ENCODE assay signal across 9 cellular contexts in the genomic region with DNA sequence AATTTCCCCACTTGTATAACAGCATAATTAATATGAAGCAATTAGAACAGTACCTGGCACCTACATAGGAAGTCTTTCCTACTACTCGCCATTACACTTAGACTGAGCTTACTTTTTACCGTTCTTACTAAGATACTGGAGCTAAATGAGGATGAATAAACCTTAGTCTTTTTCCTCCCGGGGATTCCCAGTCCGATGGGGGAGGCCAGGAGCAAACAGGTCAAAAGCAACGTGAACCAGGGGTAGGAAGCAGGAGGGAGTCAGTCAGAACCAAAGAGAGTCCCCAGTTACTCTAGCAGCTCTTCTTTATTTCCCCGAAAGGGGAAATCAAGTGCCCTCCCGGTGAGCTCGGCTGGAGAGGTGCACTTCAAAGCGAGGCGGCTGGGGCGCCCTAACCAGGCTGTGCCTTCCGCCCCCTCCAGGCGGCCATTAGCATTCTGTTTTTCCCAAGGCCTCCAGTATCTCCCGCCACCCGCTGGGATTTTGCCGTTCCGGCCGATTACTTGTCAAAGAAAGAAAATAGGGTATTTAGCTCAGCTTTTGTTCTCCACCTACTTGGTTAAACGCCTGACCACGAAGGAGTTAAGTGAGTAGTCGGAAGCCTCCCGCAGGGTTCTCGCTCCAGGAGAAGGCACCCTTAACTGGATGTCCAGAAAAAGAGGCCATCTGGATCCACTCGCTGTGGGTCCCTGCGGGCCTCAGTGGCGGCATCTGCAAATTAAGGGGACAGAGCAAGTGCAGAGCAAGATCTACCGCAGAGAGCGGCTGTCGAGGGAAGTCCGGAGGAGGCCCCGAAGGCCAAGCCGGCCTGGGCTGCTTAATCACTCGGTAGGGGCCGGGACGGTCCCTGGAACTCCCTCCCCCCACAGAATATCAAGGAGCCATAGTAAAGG. TPM values are rescaled to one million over a fixed set of nuclear protein-coding genes. Genes with fewer than 3 reads are reported as not detected.
DNase-seq lines count a peak whose midpoint lies in the region; ATAC-seq and TF ChIP-seq lines count a peak whose summit lies in the region.
"Had no signal": no experiment of that assay in that cellular context is flagged by ENCODE, and none has a peak within 500 bp of the region (broad histone marks: within the 10 kb centered on the region; RNA-seq: fewer than 3 reads in every experiment).

No MANE protein-coding gene starts in this region.

- peaks cover 12% of the 10 kb centered on the region for H3K4me1 Mint-ChIP-seq in type B pancreatic cell (ENCODE audit: unreplicated experiment)

- TF ChIP-seq CTCF in SK-N-SH (IDR thresholded peaks at IDR 0.05) (peak; percentile 24; the same call in 1 of the 2 replicates), heart right ventricle (IDR thresholded peaks at IDR 0.05) (peak in 2 of 9 donors; percentile 17 to 24), type B pancreatic cell (conservative IDR thresholded peaks at IDR 0.05) (peak; percentile 48)

- no peaks in the 10 kb centered on the region for H3K9me2 ChIP-seq in SK-N-SH
- H3K9me2 ChIP-seq in Karpas-422 (replicated peaks; ENCODE audit: insufficient read depth, low read length): no peaks in the 10 kb centered on the region

- POLR2A ChIA-PET in SK-N-SH (lab: Yijun Ruan, JAX): no interaction called here

- no peaks in the 10 kb centered on the region for H3K9me3 Mint-ChIP-seq in type B pancreatic cell

- CTCF ChIA-PET in SK-N-SH (lab: Yijun Ruan, JAX): interaction anchor here (1.0 to 4.0 kb wide), 6 partner anchors 9 to 600 kb away, joined by 3 to 28 read pairs (median 4); no protein-coding TSS in a partner anchor

- peak overlapping the region; percentile 65 for H3K4me3 Mint-ChIP-seq in type B pancreatic cell

- H3K4me1 ChIP-seq in SK-N-SH (ENCODE audit: control insufficient read depth in 1 of 2, insufficient read depth in 2 of 2, low read depth in 1 of 2, low read length in 1 of 2): peaks cover 3 to 9% of the 10 kb centered on the region in 2 experiments; a peak in 1 of 4 replicates
- H3K4me1 ChIP-seq in heart right ventricle: peaks cover 0 to 40% (median 25%) of the 10 kb centered on the region in 9 donors
- H3K4me1 ChIP-seq in Karpas-422 (ENCODE audit: low read length): no peaks in the 10 kb centered on the region

- H3K36me3 ChIP-seq in SK-N-SH (replicated peaks in 1 of 2; ENCODE audit: control insufficient read depth in 1 of 2, insufficient read depth in 2 of 2, low read length in 1 of 2): no peaks in the 10 kb centered on the region
- no peaks in the 10 kb centered on the region for H3K36me3 ChIP-seq in heart right ventricle
- no peaks in the 10 kb centered on the region for H3K36me3 ChIP-seq in Karpas-422 (ENCODE audit: insufficient read depth, low read length)
- H3K36me3 ChIP-seq: neutrophil had no signal

- H3K9me3 ChIP-seq in SK-N-SH (no peaks in the 10 kb centered on the region), heart right ventricle (no peaks in the 10 kb centered on the region), Karpas-422 (ENCODE audit: low read length) (no peaks in the 10 kb centered on the region)
- H3K9me3 ChIP-seq: neutrophil had no signal

- H4K20me1 ChIP-seq in SK-N-SH (ENCODE audit: insufficient read depth): no peaks in the 10 kb centered on the region
- H4K20me1 ChIP-seq in Karpas-422 (ENCODE audit: insufficient read depth, low read depth, low read length): no peaks in the 10 kb centered on the region

- H3F3A ChIP-seq in SK-N-SH (replicated peaks; ENCODE audit: insufficient read depth): no peaks in the 10 kb centered on the region

- no peak for TF ChIP-seq EP300 in SK-N-SH (IDR thresholded peaks at IDR 0.05; ENCODE audit: borderline replicate concordance in 1 of 2, low read depth in 1 of 2, low read length in 1 of 2)

- H3K4me3 ChIP-seq in SK-N-SH (ENCODE audit: low read depth in 2 of 2, low read length in 1 of 2): no peak overlapping the region; a peak in 1 of 4 replicates
- peak overlapping the region in 6 of 10 donors; percentile 2 to 36 (median 11) for H3K4me3 ChIP-seq in heart right ventricle
- no peak overlapping the region for H3K4me3 ChIP-seq in Karpas-422 (ENCODE audit: low read length)

- WGBS in SK-N-SH (ENCODE audit: low lambda C conversion rate): 20% methylated on average over 30 of the region's 35 CpGs
- WGBS in heart right ventricle, 2 donors: 2 to 3% methylated on average over 34 to 35 of the region's 35 CpGs

- no peak for TF ChIP-seq RAD21 in SK-N-SH (IDR thresholded peaks at IDR 0.05; ENCODE audit: low read length)

- intact Hi-C loops in heart right ventricle (cut with DNase I): no loop called here

- no peaks in the 10 kb centered on the region for H3K36me3 Mint-ChIP-seq in type B pancreatic cell

- peaks cover 98% of the 10 kb centered on the region for H3K27me3 Mint-ChIP-seq in type B pancreatic cell

- DNase-seq in stimulated activated CD4-positive, alpha-beta T cell treated with anti-CD3 and anti-CD28 coated beads, Interleukin-15, amount 100 ng/mL, for 24 hours: peak; percentile 50
- DNase-seq in stimulated activated CD4-positive, alpha-beta T cell treated with anti-CD3 and anti-CD28 coated beads, Interleukin-12 subunit alpha, Interleukin-12 subunit beta, amount 100 ng/mL, for 4 hours: no peak
- peak; percentile 48 for DNase-seq in SK-N-SH
- DNase-seq in heart right ventricle: no peak
- no peak for DNase-seq in type B pancreatic cell (ENCODE audit: extremely low spot score, unreplicated experiment)
- DNase-seq in Karpas-422: no peak
- no peak for DNase-seq in NCI-H446 treated with DMSO at 0.1 percent for 48 hours (lab: John Stamatoyannopoulos, UW)
- no peak for DNase-seq in epidermal melanocyte (ENCODE audit: insufficient read length, low spot score)

- H3K79me2 ChIP-seq in SK-N-SH (ENCODE audit: insufficient read depth) (no peaks in the 10 kb centered on the region), Karpas-422 (ENCODE audit: low read length) (no peaks in the 10 kb centered on the region)

- H3K27ac Mint-ChIP-seq in type B pancreatic cell: no peak overlapping the region

- H3K27ac ChIP-seq in SK-N-SH (ENCODE audit: low read depth in 2 of 2, low read length in 1 of 2) (no peak overlapping the region), heart right ventricle (no peak overlapping the region), Karpas-422 (ENCODE audit: low read length) (no peak overlapping the region)
- H3K27ac ChIP-seq: neutrophil had no signal

- H2AFZ ChIP-seq in SK-N-SH (ENCODE audit: low read depth): no peak overlapping the region
- H2AFZ ChIP-seq in Karpas-422 (ENCODE audit: low read length): no peak overlapping the region

- peak in 4 of 8 donors; percentile 19 to 38 (median 24) for ATAC-seq in heart right ventricle

- H3K27me3 ChIP-seq in SK-N-SH (ENCODE audit: insufficient read depth) (peaks cover 80% of the 10 kb centered on the region), heart right ventricle (peaks cover 20 to 98% (median 91%) of the 10 kb centered on the region in 7 donors), Karpas-422 (ENCODE audit: low read length) (no peaks in the 10 kb centered on the region)

- H3K4me2 ChIP-seq in SK-N-SH (peak overlapping the region; percentile 14; the same call in 1 of the 2 replicates), Karpas-422 (ENCODE audit: low read depth, low read length, poor library complexity, severe bottlenecking) (no peak overlapping the region)

- H3K9ac ChIP-seq in SK-N-SH: no peak overlapping the region
- no peak overlapping the region for H3K9ac ChIP-seq in Karpas-422 (ENCODE audit: low read length)

TF ChIP-seq in SK-N-SH, 30 proteins besides CTCF, POLR2A, EP300 and RAD21:
- TF ChIP-seq FOXJ3 (CRISPR knock-in tag; IDR thresholded peaks at IDR 0.05): no peak
- no peak for TF ChIP-seq FOSL2 (IDR thresholded peaks at IDR 0.05; ENCODE audit: borderline replicate concordance, low read depth)
- TF ChIP-seq, protein P1, sequence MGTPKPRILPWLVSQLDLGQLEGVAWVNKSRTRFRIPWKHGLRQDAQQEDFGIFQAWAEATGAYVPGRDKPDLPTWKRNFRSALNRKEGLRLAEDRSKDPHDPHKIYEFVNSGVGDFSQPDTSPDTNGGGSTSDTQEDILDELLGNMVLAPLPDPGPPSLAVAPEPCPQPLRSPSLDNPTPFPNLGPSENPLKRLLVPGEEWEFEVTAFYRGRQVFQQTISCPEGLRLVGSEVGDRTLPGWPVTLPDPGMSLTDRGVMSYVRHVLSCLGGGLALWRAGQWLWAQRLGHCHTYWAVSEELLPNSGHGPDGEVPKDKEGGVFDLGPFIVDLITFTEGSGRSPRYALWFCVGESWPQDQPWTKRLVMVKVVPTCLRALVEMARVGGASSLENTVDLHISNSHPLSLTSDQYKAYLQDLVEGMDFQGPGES (IDR thresholded peaks at IDR 0.05; ENCODE audit: low read depth, low read length): no peak
- no peak for TF ChIP-seq JUND (IDR thresholded peaks at IDR 0.05)
- TF ChIP-seq USF1 (IDR thresholded peaks at IDR 0.05; ENCODE audit: borderline replicate concordance, low read depth): no peak

RNA-seq across cellular contexts. Expression of gene EOMES, which starts 6.3 kb away (rescaled TPM):
- polyA plus RNA-seq in SK-N-SH (2012; rRNA removed) (not detected in 2 replicates), heart right ventricle (under 1 TPM; 0.01 to 0.07 TPM)
- polyA plus RNA-seq in SK-N-SH (2012; cell fraction: cytosol; rRNA removed): not detected in 2 replicates
- polyA plus RNA-seq in SK-N-SH (2012; cell fraction: nucleus; rRNA removed): not detected in 2 replicates
- total RNA-seq in heart right ventricle (under 1 TPM in 7 of 10 donors, not detected in 3; 0.09 to 0.76 (median 0.19) TPM), type B pancreatic cell (ENCODE audit: low replicate concordance) (not detected in 2 replicates)
- 0.54 and 0.60 TPM in 2 replicates for total RNA-seq in Karpas-422 (2014; rRNA removed; shearing (Covaris generic); ENCODE audit: low replicate concordance)

Comparison
In these comparisons a context has a peak if more than half of its experiments do, and no peak if none do; other contexts are left out.
1. DNase-seq: peak in stimulated activated CD4-positive, alpha-beta T cell treated with anti-CD3 and anti-CD28 coated beads, Interleukin-15, amount 100 ng/mL, for 24 hours (single experiment) and SK-N-SH (single experiment); none in stimulated activated CD4-positive, alpha-beta T cell treated with anti-CD3 and anti-CD28 coated beads, Interleukin-12 subunit alpha, Interleukin-12 subunit beta, amount 100 ng/mL, for 4 hours (single experiment), heart right ventricle (0 of 2), type B pancreatic cell (single experiment), Karpas-422 (single experiment), NCI-H446 treated with DMSO at 0.1 percent for 48 hours (single experiment) and epidermal melanocyte (single experiment).
2. H3K4me3 ChIP-seq: peak in heart right ventricle (6 of 10); none in SK-N-SH (0 of 2) and Karpas-422 (single experiment).